In genomic region chr5:162068412-162068811, GRCh38 we compare ENCODE assay signal across 9 cellular contexts. TPM values are rescaled to one million over a fixed set of nuclear protein-coding genes. Genes with fewer than 3 reads are reported as not detected.
DNase-seq lines count a peak whose midpoint lies in the region; ATAC-seq, FAIRE-seq and TF ChIP-seq lines count a peak whose summit lies in the region.
"Had no signal": no experiment of that assay in that cellular context is flagged by ENCODE, and none has a peak within 500 bp of the region (broad histone marks: within the 10 kb centered on the region; RNA-seq: fewer than 3 reads in every experiment).

No MANE protein-coding gene starts in this region.

- no peak overlapping the region for H2BK15ac ChIP-seq in mesendoderm (replicated peaks; ENCODE audit: low read depth)

- H3K4me3 ChIP-seq in GM12878 (no peak overlapping the region), mesendoderm (ENCODE audit: low read length) (no peak overlapping the region), tibial nerve (no peak overlapping the region)

- no peak overlapping the region for H3K4me2 ChIP-seq in GM12878 (ENCODE audit: control insufficient read depth, insufficient read depth)
- H3K4me2 ChIP-seq in mesendoderm (ENCODE audit: low read length), result no peak overlapping the region

- FAIRE-seq in HTR-8/SVneo (lab: Jason Lieb, UNC), result no peak
- FAIRE-seq in GM12878 (lab: Jason Lieb, UNC), result no peak

- in situ Hi-C loops in GM12878 (cut with MboI), result no loop called here

- TF ChIP-seq EP300 in GM12878 (IDR thresholded peaks at IDR 0.05; ENCODE audit: borderline replicate concordance in 1 of 2, control insufficient read depth in 1 of 2, low read depth in 2 of 2, low read length in 2 of 2) (no peak), tibial nerve (IDR thresholded peaks at IDR 0.05) (no peak)

- no peak overlapping the region for H3K56ac ChIP-seq in mesendoderm (ENCODE audit: low read length)

- H3K79me2 ChIP-seq in GM12878 (ENCODE audit: control insufficient read depth, insufficient read depth, low read length), result no peaks in the 10 kb centered on the region
- no peaks in the 10 kb centered on the region for H3K79me2 ChIP-seq in mesendoderm (ENCODE audit: control insufficient read depth, insufficient read depth, low read length)

- RAD21 ChIA-PET in GM12878 (lab: Charles Lee; ENCODE audit: unreplicated experiment), result no interaction called here

- no peak overlapping the region for H3K23ac ChIP-seq in mesendoderm (ENCODE audit: low read length)

- no peaks in the 10 kb centered on the region for H4K20me1 ChIP-seq in GM12878 (ENCODE audit: control insufficient read depth, insufficient read depth)

- H3K27ac ChIP-seq in GM12878 (ENCODE audit: control insufficient read depth, insufficient read depth) (no peak overlapping the region), mesendoderm (ENCODE audit: low read depth, low read length) (no peak overlapping the region), tibial nerve (no peak overlapping the region)

- WGBS in GM12878 (ENCODE audit: insufficient coverage, insufficient replicate concordance, low lambda C conversion rate, missing lambda C conversion rate), result 55% methylated on average over 8 of the region's 12 CpGs
- WGBS in mesendoderm (ENCODE audit: extremely low coverage, insufficient coverage, low lambda C conversion rate), result no CpG with 5 or more reads among the region's 12 CpGs
- WGBS in tibial nerve, 2 donors, result 1 to 3% methylated on average over 12 of the region's 12 CpGs

- SMC1A ChIA-PET in GM12878 (lab: Charles Lee; ENCODE audit: uncharacterized antibody, unreplicated experiment), result interaction anchor here (0.6 kb wide), 1 partner anchor 124 kb away, joined by 3 read pairs; no protein-coding TSS in a partner anchor

- H3K4me1 ChIP-seq in GM12878 (ENCODE audit: control insufficient read depth, insufficient read depth, low read length), result no peaks in the 10 kb centered on the region
- no peaks in the 10 kb centered on the region for H3K4me1 ChIP-seq in mesendoderm (ENCODE audit: control insufficient read depth, low read depth, low read length)
- peaks cover 0 to 7% (median 0%) of the 10 kb centered on the region in 4 donors for H3K4me1 ChIP-seq in tibial nerve

- TF ChIP-seq POLR2A in GM12878 (IDR thresholded peaks at IDR 0.05; ENCODE audit: low read depth, low read length) (no peak), tibial nerve (IDR thresholded peaks at IDR 0.05) (no peak)

- H3K79me1 ChIP-seq in mesendoderm (ENCODE audit: low read length), result no peaks in the 10 kb centered on the region

- no peak overlapping the region for H3K4ac ChIP-seq in mesendoderm (ENCODE audit: low read depth, low read length)

- CTCF ChIA-PET in GM12878 (lab: Yijun Ruan, JAX), result no interaction called here

- peak; percentile 0 for DNase-seq in HTR-8/SVneo (ENCODE audit: insufficient read length, low spot score)
- DNase-seq in GM12878 (ENCODE audit: low read depth, low spot score), result no peak
- DNase-seq in mesendoderm, result peak; percentile 97
- no peak for DNase-seq in NCI-H1930 (lab: John Stamatoyannopoulos, UW)
- DNase-seq in tibial nerve (ENCODE audit: low spot score in 2 of 2), result no peak
- DNase-seq in NCI-H146 treated with DMSO at 0.1 percent for 48 hours (lab: John Stamatoyannopoulos, UW; ENCODE audit: unreplicated experiment), result no peak
- DNase-seq: activated T-cell treated with anti-CD3 and anti-CD28 coated beads, Interleukin-2, amount 50 U/mL, for 72 hours had no signal

- H3K9me3 ChIP-seq in GM12878 (replicated peaks; ENCODE audit: control insufficient read depth, insufficient read depth, low read length) (no peaks in the 10 kb centered on the region), tibial nerve (no peaks in the 10 kb centered on the region)

- H3K18ac ChIP-seq in mesendoderm (ENCODE audit: low read length), result no peak overlapping the region

- peak; percentile 75 for ATAC-seq in GM18867 (IDR thresholded peaks at IDR 0.05; ENCODE audit: unreplicated experiment)
- ATAC-seq in GM12878, result peak; percentile 84
- ATAC-seq in HG03280 (IDR thresholded peaks at IDR 0.05; ENCODE audit: unreplicated experiment), result no peak
- ATAC-seq: activated T-cell treated with anti-CD3 and anti-CD28 coated beads, Interleukin-2, amount 50 U/mL, for 72 hours had no signal

- no TSS peak for BruUV-seq in GM12878 (replicated peaks; lab: Mats Ljungman, UMichigan)

- no peak overlapping the region for H2AK5ac ChIP-seq in mesendoderm (ENCODE audit: low read length)

- intact Hi-C loops in GM12878 (cut with micrococcal nuclease; ENCODE audit: unreplicated experiment), result no loop called here

- no peaks in the 10 kb centered on the region; a peak in 1 of 4 replicates for H3K27me3 ChIP-seq in GM12878 (replicated peaks in 1 of 2; ENCODE audit: control insufficient read depth in 2 of 2, insufficient read depth in 2 of 2, low read length in 1 of 2)
- H3K27me3 ChIP-seq in mesendoderm (ENCODE audit: insufficient read depth, low read length, poor library complexity), result no peaks in the 10 kb centered on the region
- peaks cover 0 to 11% of the 10 kb centered on the region in 2 donors for H3K27me3 ChIP-seq in tibial nerve

- H3K9ac ChIP-seq in GM12878 (ENCODE audit: control insufficient read depth, insufficient read depth, low read length) (no peak overlapping the region), mesendoderm (ENCODE audit: low read length) (no peak overlapping the region)

- TF ChIP-seq RAD21 in GM12878 (IDR thresholded peaks at IDR 0.05; ENCODE audit: insufficient read depth, low read depth, low read length), result no peak

- no peak overlapping the region for H2AFZ ChIP-seq in GM12878 (ENCODE audit: control insufficient read depth, low read depth, low read length)

- no peak overlapping the region for H2BK120ac ChIP-seq in mesendoderm (ENCODE audit: low read depth, low read length)

- no peak for TF ChIP-seq CTCF in GM12878 (IDR thresholded peaks at IDR 0.05 in 2 of 3, conservative IDR thresholded peaks at IDR 0.05 in 1 of 3; ENCODE audit: control insufficient read depth in 2 of 3, extremely low read depth in 1 of 3, insufficient read depth in 1 of 3, low read depth in 3 of 3, low read length in 3 of 3)
- TF ChIP-seq CTCF in tibial nerve (IDR thresholded peaks at IDR 0.05), result no peak

- no peak overlapping the region for H2BK5ac ChIP-seq in mesendoderm (ENCODE audit: low read length)

- POLR2A ChIA-PET in GM12878 (lab: Charles Lee), result no interaction called here

- H3K36me3 ChIP-seq in GM12878 (ENCODE audit: control insufficient read depth in 2 of 2, insufficient read depth in 2 of 2, low read length in 1 of 2) (no peaks in the 10 kb centered on the region), mesendoderm (ENCODE audit: control insufficient read depth, insufficient read depth, low read length) (no peaks in the 10 kb centered on the region), tibial nerve (no peaks in the 10 kb centered on the region)

- H4K8ac ChIP-seq in mesendoderm (ENCODE audit: low read depth, low read length), result no peak overlapping the region

- no peak overlapping the region for H4K5ac ChIP-seq in mesendoderm (ENCODE audit: low read length)

TF ChIP-seq in GM12878, 131 proteins besides CTCF, POLR2A, EP300 and RAD21:
- no peak for TF ChIP-seq MEF2B (IDR thresholded peaks at IDR 0.05; ENCODE audit: partially characterized antibody, poor library complexity, severe bottlenecking)
- TF ChIP-seq, protein P1, sequence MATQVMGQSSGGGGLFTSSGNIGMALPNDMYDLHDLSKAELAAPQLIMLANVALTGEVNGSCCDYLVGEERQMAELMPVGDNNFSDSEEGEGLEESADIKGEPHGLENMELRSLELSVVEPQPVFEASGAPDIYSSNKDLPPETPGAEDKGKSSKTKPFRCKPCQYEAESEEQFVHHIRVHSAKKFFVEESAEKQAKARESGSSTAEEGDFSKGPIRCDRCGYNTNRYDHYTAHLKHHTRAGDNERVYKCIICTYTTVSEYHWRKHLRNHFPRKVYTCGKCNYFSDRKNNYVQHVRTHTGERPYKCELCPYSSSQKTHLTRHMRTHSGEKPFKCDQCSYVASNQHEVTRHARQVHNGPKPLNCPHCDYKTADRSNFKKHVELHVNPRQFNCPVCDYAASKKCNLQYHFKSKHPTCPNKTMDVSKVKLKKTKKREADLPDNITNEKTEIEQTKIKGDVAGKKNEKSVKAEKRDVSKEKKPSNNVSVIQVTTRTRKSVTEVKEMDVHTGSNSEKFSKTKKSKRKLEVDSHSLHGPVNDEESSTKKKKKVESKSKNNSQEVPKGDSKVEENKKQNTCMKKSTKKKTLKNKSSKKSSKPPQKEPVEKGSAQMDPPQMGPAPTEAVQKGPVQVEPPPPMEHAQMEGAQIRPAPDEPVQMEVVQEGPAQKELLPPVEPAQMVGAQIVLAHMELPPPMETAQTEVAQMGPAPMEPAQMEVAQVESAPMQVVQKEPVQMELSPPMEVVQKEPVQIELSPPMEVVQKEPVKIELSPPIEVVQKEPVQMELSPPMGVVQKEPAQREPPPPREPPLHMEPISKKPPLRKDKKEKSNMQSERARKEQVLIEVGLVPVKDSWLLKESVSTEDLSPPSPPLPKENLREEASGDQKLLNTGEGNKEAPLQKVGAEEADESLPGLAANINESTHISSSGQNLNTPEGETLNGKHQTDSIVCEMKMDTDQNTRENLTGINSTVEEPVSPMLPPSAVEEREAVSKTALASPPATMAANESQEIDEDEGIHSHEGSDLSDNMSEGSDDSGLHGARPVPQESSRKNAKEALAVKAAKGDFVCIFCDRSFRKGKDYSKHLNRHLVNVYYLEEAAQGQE (IDR thresholded peaks at IDR 0.05; ENCODE audit: low read depth, low read length), result peak; percentile 94

RNA-seq across cellular contexts. Expression of gene GABRG2, which starts 0.8 kb away (rescaled TPM):
- total RNA-seq in GM12878 (2013; cell fraction: nucleolus; rRNA removed), result not detected in 2 replicates
- total RNA-seq in GM12878 (2014; rRNA removed), result not detected in 2 replicates
- not detected in 2 replicates for total RNA-seq in GM12878 (2014; rRNA removed; fragmentation: Illumina TruSeq; extraction: Trizol)
- not detected in 2 replicates for total RNA-seq in GM12878 (2021)
- polyA plus RNA-seq in GM12878 (2011; ENCODE audit: low read depth), result not detected
- polyA plus RNA-seq in GM12878 (2011; rRNA removed), result 0.34 and 0.55 TPM in 2 replicates
- 0.07 and 0.17 TPM in 2 replicates for polyA plus RNA-seq in GM12878 (2011; cell fraction: cytosol; rRNA removed)
- polyA plus RNA-seq in GM12878 (2011; cell fraction: nucleus; rRNA removed), result 0.13 and 0.21 TPM in 2 replicates
- polyA plus RNA-seq in GM12878 (2012), result 0.07 TPM in 1 of 2 replicates, not detected in the other
- polyA plus RNA-seq in GM12878 (2014; fragmentation: Illumina TruSeq; extraction: Trizol), result not detected in 2 replicates
- polyA plus RNA-seq in GM12878 (2014; fragmentation: Nextera tagmentation; extraction: Ambion mirVana), result not detected
- polyA plus RNA-seq in GM12878 (2014; rRNA removed), result not detected in 2 replicates
- not detected for polyA plus RNA-seq in GM12878 (2016; fragmentation: Nextera tagmentation; extraction: Ambion mirVana)
- 0.15 and 0.59 TPM in 2 replicates for polyA minus RNA-seq in GM12878 (2011; rRNA and poly(A)+ RNA removed)
- not detected in 2 replicates for polyA minus RNA-seq in GM12878 (2011; cell fraction: cytosol; rRNA and poly(A)+ RNA removed)
- polyA minus RNA-seq in GM12878 (2011; cell fraction: nucleus; rRNA and poly(A)+ RNA removed), result 0.48 and 0.73 TPM in 2 replicates
- 0.73 TPM for polyA plus RNA-seq in mesendoderm (2013, experiment 1 of 2)
- polyA plus RNA-seq in mesendoderm (2013, experiment 2 of 2), result 0.66 TPM
- not detected for total RNA-seq in tibial nerve
- total RNA-seq: activated T-cell treated with anti-CD3 and anti-CD28 coated beads, Interleukin-2, amount 50 U/mL, for 72 hours had no signal

Comparison
In these comparisons a context has a peak if more than half of its experiments do, and no peak if none do; other contexts are left out.
1. DNase-seq: peak in HTR-8/SVneo (single experiment) and mesendoderm (single experiment); none in GM12878 (single experiment), NCI-H1930 (0 of 2), tibial nerve (0 of 2) and NCI-H146 treated with DMSO at 0.1 percent for 48 hours (single experiment).